9 cellular contexts compared by ENCODE assay signal in genomic region chr3:71784914-71785593, GRCh38. TPM values are rescaled to one million over a fixed set of nuclear protein-coding genes. Genes with fewer than 3 reads are reported as not detected.
DNase-seq lines count a peak whose midpoint lies in the region; ATAC-seq, FAIRE-seq and TF ChIP-seq lines count a peak whose summit lies in the region.
"Had no signal": no experiment of that assay in that cellular context is flagged by ENCODE, and none has a peak within 500 bp of the region (broad histone marks: within the 10 kb centered on the region; RNA-seq: fewer than 3 reads in every experiment).

Gene PROK2 (minus strand): TSS chr3:71785148. CDS start chr3:71785052, 96 bp downstream.

- no peak for FAIRE-seq in urothelium cell line (lab: Jason Lieb, UNC)

- no peak for ATAC-seq in HG03280 (IDR thresholded peaks at IDR 0.05; ENCODE audit: unreplicated experiment)

- peak within 1 kb of the TSS; percentile 61 for H3K4me3 Mint-ChIP-seq in activated CD4-positive, alpha-beta memory T cell treated with anti-CD3 and anti-CD28 coated beads for 36 hours

- DNase-seq in DMS 273 (lab: John Stamatoyannopoulos, UW; ENCODE audit: unreplicated experiment) = peak; percentile 69
- no peak for DNase-seq in DMS 273 treated with DMSO at 0.1 percent for 48 hours (lab: John Stamatoyannopoulos, UW)
- DNase-seq in activated CD4-positive, alpha-beta memory T cell treated with anti-CD3 and anti-CD28 coated beads for 36 hours = peak; percentile 59
- peak; percentile 1 for DNase-seq in fibroblast of mammary gland (ENCODE audit: low read depth)
- DNase-seq in urothelium cell line (ENCODE audit: low spot score) = no peak
- DNase-seq in SHP77 (lab: John Stamatoyannopoulos, UW) = no peak

- peaks cover 3% of the 10 kb centered on the region for H3K4me1 ChIP-seq in skeletal muscle satellite cell (ENCODE audit: control insufficient read depth, insufficient read depth, low read length)

- H3K27me3 ChIP-seq in skeletal muscle satellite cell (ENCODE audit: control insufficient read depth, insufficient read depth, low read length) = peaks cover 93% of the 10 kb centered on the region

- POLR2A ChIA-PET in activated CD4-positive, alpha-beta memory T cell treated with anti-CD3 and anti-CD28 coated beads for 36 hours (lab: Charles Lee) = no interaction called here

- no peaks in the 10 kb centered on the region for H3K9me3 Mint-ChIP-seq in activated CD4-positive, alpha-beta memory T cell treated with anti-CD3 and anti-CD28 coated beads for 36 hours

- H3K27ac Mint-ChIP-seq in activated CD4-positive, alpha-beta memory T cell treated with anti-CD3 and anti-CD28 coated beads for 36 hours = no peak within 1 kb of the TSS

- H3K36me3 Mint-ChIP-seq in activated CD4-positive, alpha-beta memory T cell treated with anti-CD3 and anti-CD28 coated beads for 36 hours = no peaks in the 10 kb centered on the region

- H3K9ac ChIP-seq in skeletal muscle satellite cell (ENCODE audit: low read depth, low read length) = no peak within 1 kb of the TSS

- CTCF ChIA-PET in activated CD4-positive, alpha-beta memory T cell treated with anti-CD3 and anti-CD28 coated beads for 36 hours (lab: Charles Lee) = no interaction called here

- peaks cover 17% of the 10 kb centered on the region for H3K4me1 Mint-ChIP-seq in activated CD4-positive, alpha-beta memory T cell treated with anti-CD3 and anti-CD28 coated beads for 36 hours (ENCODE audit: low read depth)

- TF ChIP-seq CTCF in fibroblast of mammary gland (conservative IDR thresholded peaks at IDR 0.05; ENCODE audit: control insufficient read depth, insufficient read depth, low read depth, low read length) = no peak

- H3K4me3 ChIP-seq in fibroblast of mammary gland (ENCODE audit: control insufficient read depth, low read depth, low read length) (no peak within 1 kb of the TSS), skeletal muscle satellite cell (ENCODE audit: low read length) (peak within 1 kb of the TSS; percentile 49)

- H3K9me3 ChIP-seq in skeletal muscle satellite cell (replicated peaks; ENCODE audit: low read length) = no peaks in the 10 kb centered on the region

- peaks cover 58% of the 10 kb centered on the region for H3K27me3 Mint-ChIP-seq in activated CD4-positive, alpha-beta memory T cell treated with anti-CD3 and anti-CD28 coated beads for 36 hours

- no peaks in the 10 kb centered on the region for H3K36me3 ChIP-seq in skeletal muscle satellite cell (ENCODE audit: insufficient read depth, low read length)

- peak within 1 kb of the TSS; percentile 69 for H3K4me2 ChIP-seq in skeletal muscle satellite cell (ENCODE audit: low read length)

- intact Hi-C loops in activated CD4-positive, alpha-beta memory T cell treated with anti-CD3 and anti-CD28 coated beads for 36 hours (cut with micrococcal nuclease) = loop anchor here (2.0 kb wide), 1 partner anchor 74 kb away; no protein-coding TSS in a partner anchor

RNA-seq across cellular contexts. Expression of gene PROK2, which starts in this region (rescaled TPM):
- under 1 TPM; 0.26 to 0.44 TPM for total RNA-seq in activated CD4-positive, alpha-beta memory T cell treated with anti-CD3 and anti-CD28 coated beads for 36 hours
- not detected in 2 replicates for total RNA-seq in skeletal muscle satellite cell (2012; rRNA removed)
- total RNA-seq: M059J had no signal

Comparison
In these comparisons a context has a peak if more than half of its experiments do, and no peak if none do; other contexts are left out.
1. DNase-seq: peak in DMS 273 (single experiment) and fibroblast of mammary gland (single experiment); none in DMS 273 treated with DMSO at 0.1 percent for 48 hours (single experiment), urothelium cell line (single experiment) and SHP77 (0 of 2).
2. Peak in DNase-seq in activated CD4-positive, alpha-beta memory T cell treated with anti-CD3 and anti-CD28 coated beads for 36 hours; RNA of the gene not detected or under 1 TPM.